Comparison of ENCODE assay signal across 37 cellular contexts in the genomic region with DNA sequence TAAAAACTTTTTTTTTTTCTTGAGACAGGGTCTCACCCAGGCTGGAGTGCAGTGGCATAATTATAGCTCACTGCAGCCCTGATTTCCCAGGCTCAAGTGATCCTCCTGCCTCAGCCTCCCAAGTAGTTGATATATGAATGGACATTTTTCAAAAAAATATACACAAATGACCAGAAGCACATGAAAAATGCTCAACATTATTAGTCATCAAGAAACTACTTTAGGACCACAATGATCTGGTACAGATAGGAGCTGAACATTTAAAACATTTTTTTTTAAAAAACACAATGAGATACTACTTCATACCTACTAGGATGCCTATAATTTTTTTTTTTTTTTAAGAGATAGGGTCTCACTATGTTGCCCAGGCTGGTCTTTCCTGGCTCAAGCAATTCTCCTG. TPM values are rescaled to one million over a fixed set of nuclear protein-coding genes. Genes with fewer than 3 reads are reported as not detected.
"Had no signal": no experiment of that assay in that cellular context is flagged by ENCODE, and none has a peak within 500 bp of the region (broad histone marks: within the 10 kb centered on the region; RNA-seq: fewer than 3 reads in every experiment).

No MANE protein-coding gene starts in this region.

- H3K9me3 Mint-ChIP-seq: activated B cell treated with CpG ODN at 0.5 μM for 24 hours; activated CD4-positive, alpha-beta memory T cell treated with anti-CD3 and anti-CD28 coated beads for 36 hours; activated CD4-positive, alpha-beta T cell treated with anti-CD3 and anti-CD28 coated beads, Interleukin-2, amount 10 ng/mL, durations not matched to agents 24 days and 14 days; activated naive CD4-positive, alpha-beta T cell treated with anti-CD3 and anti-CD28 coated beads for 36 hours; activated naive CD4-positive, alpha-beta T cell treated with anti-CD3 and anti-CD28 coated beads, Interleukin-2, amount 50 U/mL, for 24 hours; activated naive CD8-positive, alpha-beta T cell treated with anti-CD3 and anti-CD28 coated beads for 36 hours; activated T-helper 1 cell treated with anti-CD3 and anti-CD28 coated beads, Interleukin-12 subunit alpha, Interleukin-12 subunit beta, Interleukin-2, Interleukin-4 antibody, amounts not matched to agents 30 ng/mL and 10 ng/mL and 1 ng/mL, durations not matched to agents 14 hours and 24 hours and 36 hours; activated T-helper 2 cell treated with anti-CD3 and anti-CD28 coated beads, Interferon-gamma antibody, Interleukin-2, Interleukin-4, amounts not matched to agents 10 μg/mL and 5 μg/mL and 100 μg/mL, durations not matched to agents 14 hours and 24 hours and 36 hours; central memory CD8-positive, alpha-beta T cell; dendritic cell treated with granulocyte-macrophage colony-stimulating factor and Interleukin-4, amounts not matched to agents 40 ng/mL and 50 ng/mL, for 4 days; endodermal cell had no signal

- H3K9me3 ChIP-seq: ascending aorta, breast epithelium, esophagus muscularis mucosa, gastrocnemius medialis, heart left ventricle had no signal

- H3K36me3 Mint-ChIP-seq: activated naive CD4-positive, alpha-beta T cell treated with anti-CD3 and anti-CD28 coated beads, Interleukin-2, amount 50 U/mL, for 24 hours had no signal

- DNase-seq: activated B cell treated with CpG ODN at 0.5 μM for 24 hours; activated CD4-positive, alpha-beta memory T cell treated with anti-CD3 and anti-CD28 coated beads for 36 hours; activated CD4-positive, alpha-beta T cell treated with anti-CD3 and anti-CD28 coated beads for 36 hours; activated CD4-positive, alpha-beta T cell treated with anti-CD3 and anti-CD28 coated beads, Interleukin-2, amount 10 ng/mL, durations not matched to agents 24 days and 14 days; activated CD4-positive, CD25-positive, alpha-beta regulatory T cell treated with anti-CD3 and anti-CD28 coated beads, Interleukin-2, amount 50 U/mL, for 72 hours; activated CD8-positive, alpha-beta memory T cell treated with anti-CD3 and anti-CD28 coated beads, Interleukin-2, amount 10 ng/mL, durations not matched to agents 7 days and 5 days; activated CD8-positive, alpha-beta memory T cell treated with anti-CD3 and anti-CD28 coated beads, Interleukin-2, amount 50 U/mL, for 4 hours; activated CD8-positive, alpha-beta T cell treated with anti-CD3 and anti-CD28 coated beads, Interleukin-2, amount 10 ng/mL, durations not matched to agents 7 days and 5 days; activated effector memory CD4-positive, alpha-beta T cell treated with anti-CD3 and anti-CD28 coated beads, Interleukin-2, amount 50 U/mL, for 16 hours; activated naive CD4-positive, alpha-beta T cell treated with anti-CD3 and anti-CD28 coated beads for 36 hours; activated naive CD8-positive, alpha-beta T cell treated with anti-CD3 and anti-CD28 coated beads for 36 hours; activated T-cell treated with anti-CD3 and anti-CD28 coated beads, Interleukin-2, amount 50 U/mL, for 1 hour; activated T-cell treated with anti-CD3 and anti-CD28 coated beads, Interleukin-2, amount 50 U/mL, for 48 hours; dorsolateral prefrontal cortex; effector memory CD4-positive, alpha-beta T cell; endodermal cell; erythroblast; foreskin keratinocyte; gastrocnemius medialis; glutamatergic neuron; heart left ventricle; hypothalamus; T1000; WERI-Rb-1 had no signal

- H3K27me3 ChIP-seq: ascending aorta, breast epithelium, cardiac muscle cell, dorsolateral prefrontal cortex, esophagus muscularis mucosa, foreskin keratinocyte, gastrocnemius medialis, heart left ventricle had no signal

- H3K4me3 ChIP-seq: ascending aorta, breast epithelium, cardiac muscle cell, coronary artery, dorsolateral prefrontal cortex, esophagus muscularis mucosa, gastrocnemius medialis, heart left ventricle had no signal

- ATAC-seq: activated CD4-positive, alpha-beta T cell treated with anti-CD3 and anti-CD28 coated beads for 36 hours; activated CD8-positive, alpha-beta memory T cell treated with anti-CD3 and anti-CD28 coated beads, Interleukin-2, amount 10 ng/mL, durations not matched to agents 7 days and 5 days; activated CD8-positive, alpha-beta T cell treated with anti-CD3 and anti-CD28 coated beads, Interleukin-2, amount 10 ng/mL, durations not matched to agents 7 days and 5 days; foreskin keratinocyte; gastrocnemius medialis; heart left ventricle had no signal

- H3K27ac Mint-ChIP-seq: activated B cell treated with CpG ODN at 0.5 μM for 24 hours; activated CD8-positive, alpha-beta memory T cell treated with anti-CD3 and anti-CD28 coated beads, Interleukin-2, amount 10 ng/mL, durations not matched to agents 7 days and 5 days; activated naive CD8-positive, alpha-beta T cell treated with anti-CD3 and anti-CD28 coated beads for 36 hours; dendritic cell treated with granulocyte-macrophage colony-stimulating factor and Interleukin-4, amounts not matched to agents 40 ng/mL and 50 ng/mL, for 4 days; endodermal cell had no signal

- H3K4me3 Mint-ChIP-seq: activated B cell treated with CpG ODN at 0.5 μM for 24 hours; activated CD4-positive, alpha-beta memory T cell treated with anti-CD3 and anti-CD28 coated beads for 36 hours; activated CD4-positive, alpha-beta T cell treated with anti-CD3 and anti-CD28 coated beads for 36 hours; activated CD4-positive, alpha-beta T cell treated with anti-CD3 and anti-CD28 coated beads, Interleukin-2, amount 10 ng/mL, durations not matched to agents 24 days and 14 days; activated CD8-positive, alpha-beta memory T cell treated with anti-CD3 and anti-CD28 coated beads, Interleukin-2, amount 10 ng/mL, durations not matched to agents 7 days and 5 days; activated CD8-positive, alpha-beta T cell treated with anti-CD3 and anti-CD28 coated beads, Interleukin-2, amount 10 ng/mL, durations not matched to agents 7 days and 5 days; activated naive CD4-positive, alpha-beta T cell treated with anti-CD3 and anti-CD28 coated beads for 36 hours; activated naive CD4-positive, alpha-beta T cell treated with anti-CD3 and anti-CD28 coated beads, Interleukin-2, amount 50 U/mL, for 24 hours; activated naive CD8-positive, alpha-beta T cell treated with anti-CD3 and anti-CD28 coated beads for 36 hours; activated T-helper 1 cell treated with anti-CD3 and anti-CD28 coated beads, Interleukin-12 subunit alpha, Interleukin-12 subunit beta, Interleukin-2, Interleukin-4 antibody, amounts not matched to agents 30 ng/mL and 10 ng/mL and 1 ng/mL, durations not matched to agents 14 hours and 24 hours and 36 hours; central memory CD8-positive, alpha-beta T cell; dendritic cell treated with granulocyte-macrophage colony-stimulating factor and Interleukin-4, amounts not matched to agents 40 ng/mL and 50 ng/mL, for 4 days; endodermal cell had no signal

- H3K36me3 ChIP-seq: ascending aorta, breast epithelium, cardiac muscle cell, esophagus muscularis mucosa, gastrocnemius medialis, heart left ventricle, WERI-Rb-1 had no signal

- H3K27ac ChIP-seq: ascending aorta, breast epithelium, cardiac muscle cell, coronary artery, esophagus muscularis mucosa, foreskin keratinocyte, heart left ventricle, WERI-Rb-1 had no signal

- H3K27me3 Mint-ChIP-seq: activated CD4-positive, alpha-beta memory T cell treated with anti-CD3 and anti-CD28 coated beads for 36 hours; activated CD4-positive, alpha-beta T cell treated with anti-CD3 and anti-CD28 coated beads for 36 hours; activated CD4-positive, alpha-beta T cell treated with anti-CD3 and anti-CD28 coated beads, Interleukin-2, amount 10 ng/mL, durations not matched to agents 24 days and 14 days; activated CD8-positive, alpha-beta memory T cell treated with anti-CD3 and anti-CD28 coated beads, Interleukin-2, amount 10 ng/mL, durations not matched to agents 7 days and 5 days; activated naive CD4-positive, alpha-beta T cell treated with anti-CD3 and anti-CD28 coated beads, Interleukin-2, amount 50 U/mL, for 24 hours; activated naive CD8-positive, alpha-beta T cell treated with anti-CD3 and anti-CD28 coated beads for 36 hours; brain; central memory CD8-positive, alpha-beta T cell; dendritic cell treated with granulocyte-macrophage colony-stimulating factor and Interleukin-4, amounts not matched to agents 40 ng/mL and 50 ng/mL, for 4 days had no signal

RNA-seq across cellular contexts. Expression of a gene that starts 38.7 kb away (rescaled TPM):
- total RNA-seq: activated B cell treated with CpG ODN at 0.5 μM for 24 hours; activated CD4-positive, alpha-beta memory T cell treated with anti-CD3 and anti-CD28 coated beads for 36 hours; activated CD4-positive, alpha-beta T cell treated with anti-CD3 and anti-CD28 coated beads for 36 hours; activated CD4-positive, alpha-beta T cell treated with anti-CD3 and anti-CD28 coated beads, Interleukin-2, amount 10 ng/mL, durations not matched to agents 24 days and 14 days; activated CD8-positive, alpha-beta memory T cell treated with anti-CD3 and anti-CD28 coated beads for 36 hours; activated CD8-positive, alpha-beta memory T cell treated with anti-CD3 and anti-CD28 coated beads, Interleukin-2, amount 10 ng/mL, durations not matched to agents 7 days and 5 days; activated naive CD4-positive, alpha-beta T cell treated with anti-CD3 and anti-CD28 coated beads for 36 hours; activated naive CD8-positive, alpha-beta T cell treated with anti-CD3 and anti-CD28 coated beads for 36 hours; activated T-helper 1 cell treated with anti-CD3 and anti-CD28 coated beads, Interleukin-12 subunit alpha, Interleukin-12 subunit beta, Interleukin-2, Interleukin-4 antibody, amounts not matched to agents 30 ng/mL and 10 ng/mL and 1 ng/mL, durations not matched to agents 14 hours and 24 hours and 36 hours; activated T-helper 2 cell treated with anti-CD3 and anti-CD28 coated beads, Interferon-gamma antibody, Interleukin-2, Interleukin-4, amounts not matched to agents 10 μg/mL and 5 μg/mL and 100 μg/mL, durations not matched to agents 14 hours and 24 hours and 36 hours; ascending aorta; cardiac muscle cell; cerebellum; endodermal cell; esophagus muscularis mucosa; foreskin keratinocyte; gastrocnemius medialis; heart left ventricle had no signal
- polyA plus RNA-seq: cardiac muscle cell, foreskin keratinocyte, heart left ventricle had no signal
